ENCODE assay signal across 21 cellular contexts in the genomic region with DNA sequence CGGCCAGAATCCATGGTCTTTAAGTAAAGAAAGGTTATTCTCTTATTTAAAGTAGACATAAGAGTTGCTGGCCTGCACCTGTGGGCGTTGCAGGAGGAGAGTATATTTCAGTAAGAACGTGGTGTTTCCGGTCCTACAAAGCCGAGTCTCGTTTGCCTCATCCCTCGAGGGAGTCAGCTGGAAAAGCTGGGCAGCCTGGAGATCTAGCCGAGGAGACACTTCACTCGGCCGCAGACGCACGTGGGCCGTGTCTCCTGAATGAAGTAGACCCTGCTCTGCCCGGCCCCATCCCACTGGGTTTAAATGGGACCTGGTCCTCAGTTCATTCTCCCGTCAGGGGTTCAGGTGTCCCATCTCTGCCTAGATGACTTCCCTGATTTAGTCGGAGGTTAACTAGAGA. TPM values are rescaled to one million over a fixed set of nuclear protein-coding genes. Genes with fewer than 3 reads are reported as not detected.
DNase-seq lines count a peak whose midpoint lies in the region; ATAC-seq, FAIRE-seq and TF ChIP-seq lines count a peak whose summit lies in the region.
"Had no signal": no experiment of that assay in that cellular context is flagged by ENCODE, and none has a peak within 500 bp of the region (broad histone marks: within the 10 kb centered on the region; RNA-seq: fewer than 3 reads in every experiment).

No MANE protein-coding gene starts in this region.

- DNase-seq in Right ventricle myocardium inferior (ENCODE audit: missing footprints): peak; percentile 46
- no peak for DNase-seq in Right ventricle myocardium superior
- peak; percentile 37 for DNase-seq in kidney
- DNase-seq in posterior vena cava (ENCODE audit: low spot score): peak; percentile 73
- DNase-seq in esophagus muscularis mucosa (ENCODE audit: extremely low spot score): no peak
- DNase-seq: AML-193; Caco-2; Calu3; CD4-positive, alpha-beta T cell; CD8-positive, alpha-beta T cell; DMS79 treated with DMSO at 0.1 percent for 48 hours; GF-D8 had no signal

- 90% methylated on average over 16 of the region's 16 CpGs for WGBS in esophagus muscularis mucosa

- H3K4me3 ChIP-seq in kidney (ENCODE audit: low read length in 2 of 2) (no peak overlapping the region), esophagus muscularis mucosa (no peak overlapping the region)
- H3K4me3 ChIP-seq: A549; BLaER1 treated with 17β-estradiol and CSF1 and Interleukin-3, amounts not matched to agents 10 nM and 100 nM had no signal

- intact Hi-C loops in Right ventricle myocardium inferior (cut with DNase I): no loop called here
- intact Hi-C loops in Right ventricle myocardium superior (cut with DNase I): no loop called here
- intact Hi-C loops in kidney (cut with DNase I): no loop called here
- intact Hi-C loops in posterior vena cava (cut with DNase I): loop anchor here in 1 of 2 donors (5.0 kb wide), 1 partner anchor 1189 kb away; no protein-coding TSS in a partner anchor
- intact Hi-C loops in esophagus muscularis mucosa (cut with DNase I): no loop called here

- no peak for TF ChIP-seq POLR2A in esophagus muscularis mucosa (IDR thresholded peaks at IDR 0.05; ENCODE audit: low read depth)

- H3K9me3 ChIP-seq in kidney (ENCODE audit: control insufficient read depth in 1 of 2, low read length in 2 of 2) (no peaks in the 10 kb centered on the region), esophagus muscularis mucosa (no peaks in the 10 kb centered on the region)
- H3K9me3 ChIP-seq: A549, Caco-2 had no signal

- H3K4me1 ChIP-seq in kidney (ENCODE audit: control insufficient read depth in 1 of 2, insufficient read depth in 1 of 2, low read depth in 1 of 2, low read length in 2 of 2) (no peaks in the 10 kb centered on the region), esophagus muscularis mucosa (no peaks in the 10 kb centered on the region)
- H3K4me1 ChIP-seq: A549, Caco-2 had no signal

- ATAC-seq in Right ventricle myocardium inferior (no peak), Right ventricle myocardium superior (ENCODE audit: poor library complexity) (no peak), GM19395 (IDR thresholded peaks at IDR 0.05; ENCODE audit: unreplicated experiment) (no peak)
- ATAC-seq: A549; CD8-positive, alpha-beta T cell had no signal

- no peaks in the 10 kb centered on the region for H3K36me3 ChIP-seq in kidney (ENCODE audit: control insufficient read depth in 1 of 2, insufficient read depth in 2 of 2, low read length in 2 of 2)
- H3K36me3 ChIP-seq in esophagus muscularis mucosa: peaks cover 9 to 77% (median 23%) of the 10 kb centered on the region in 4 donors
- H3K36me3 ChIP-seq: BLaER1 treated with 17β-estradiol and CSF1 and Interleukin-3, amounts not matched to agents 10 nM and 100 nM had no signal

- TF ChIP-seq EP300 in esophagus muscularis mucosa (IDR thresholded peaks at IDR 0.05): no peak

- FAIRE-seq in kidney (lab: Jason Lieb, UNC): no peak
- FAIRE-seq: A549, D721Med, G401.6, GM12891, GM19239 had no signal

- H3K9ac ChIP-seq in kidney (ENCODE audit: low read length in 2 of 2): no peak overlapping the region
- H3K9ac ChIP-seq: BLaER1 treated with 17β-estradiol and CSF1 and Interleukin-3, amounts not matched to agents 10 nM and 100 nM had no signal

- TF ChIP-seq CTCF in kidney (IDR thresholded peaks at IDR 0.05; ENCODE audit: borderline replicate concordance, extremely low read depth, insufficient read depth) (no peak), esophagus muscularis mucosa (IDR thresholded peaks at IDR 0.05) (no peak)

- H3K27ac ChIP-seq in kidney (ENCODE audit: low read depth in 2 of 2, low read length in 2 of 2) (no peak overlapping the region), esophagus muscularis mucosa (replicated peaks in 1 of 4) (no peak overlapping the region)
- H3K27ac ChIP-seq: 22Rv1; A549; BLaER1 treated with 17β-estradiol and CSF1 and Interleukin-3, amounts not matched to agents 10 nM and 100 nM; C4-2B had no signal

- H3K27me3 ChIP-seq in esophagus muscularis mucosa: no peaks in the 10 kb centered on the region
- H3K27me3 ChIP-seq: BLaER1 treated with 17β-estradiol and CSF1 and Interleukin-3, amounts not matched to agents 10 nM and 100 nM had no signal

RNA-seq across cellular contexts. Expression of a gene that starts 14.9 kb away (rescaled TPM):
- total RNA-seq in Right ventricle myocardium inferior: 2.5 TPM
- 1.9 TPM for total RNA-seq in Right ventricle myocardium superior
- total RNA-seq in kidney: 1.8 TPM
- 9.2 TPM for polyA plus RNA-seq in kidney (ENCODE audit: insufficient read depth, low read depth, low replicate concordance)
- total RNA-seq in posterior vena cava: 1 to 10 TPM; 3.6 to 5.6 TPM
- total RNA-seq in esophagus muscularis mucosa: 10 to 100 TPM in 2 of 4 donors, 1 to 10 TPM in 2; 6.8 to 17.5 (median 10.7) TPM

Comparison
In these comparisons a context has a peak if more than half of its experiments do, and no peak if none do; other contexts are left out.
1. DNase-seq: peak in Right ventricle myocardium inferior (single experiment), kidney (single experiment) and posterior vena cava (single experiment); none in Right ventricle myocardium superior (single experiment) and esophagus muscularis mucosa (single experiment).